In genomic region chr11:35662061-35662648, GRCh38 we compare ENCODE assay signal across 1 cellular context.
TF ChIP-seq lines count a peak whose summit lies in the region.

No MANE protein-coding gene starts in this region.

TF ChIP-seq in K562, 482 proteins besides CTCF, POLR2A, EP300 and RAD21:
- TF ChIP-seq ZNF778 (CRISPR knock-in tag; IDR thresholded peaks at IDR 0.05) (no peak), ZBTB2 (IDR thresholded peaks at IDR 0.05) (0 out of 2 replicates have a peak, but pooled peaks have one; percentile 35), CBX8 (IDR thresholded peaks at IDR 0.05; ENCODE audit: borderline replicate concordance, extremely low read depth, low read depth, low read length, poor library complexity, severe bottlenecking) (no peak), ZNF263 (CRISPR knock-in tag; IDR thresholded peaks at IDR 0.05; ENCODE audit: borderline replicate concordance) (peak; percentile 86), CBFA2T3 (IDR thresholded peaks at IDR 0.05) (no peak), MTA2 (IDR thresholded peaks at IDR 0.05; ENCODE audit: low read depth) (0 out of 2 replicates have a peak, but pooled peaks have one; percentile 15), SIN3B (IDR thresholded peaks at IDR 0.05; ENCODE audit: low read depth) (no peak), HES1 (IDR thresholded peaks at IDR 0.05; ENCODE audit: low read depth) (no peak), SNIP1 (IDR thresholded peaks at IDR 0.05; ENCODE audit: low read depth) (0 out of 2 replicates have a peak, but pooled peaks have one; percentile 32), EHMT2 (IDR thresholded peaks at IDR 0.05) (peak; percentile 80; the same call in 1 of the 2 replicates)
